ENCODE assay signal across 21 cellular contexts in the genomic region with DNA sequence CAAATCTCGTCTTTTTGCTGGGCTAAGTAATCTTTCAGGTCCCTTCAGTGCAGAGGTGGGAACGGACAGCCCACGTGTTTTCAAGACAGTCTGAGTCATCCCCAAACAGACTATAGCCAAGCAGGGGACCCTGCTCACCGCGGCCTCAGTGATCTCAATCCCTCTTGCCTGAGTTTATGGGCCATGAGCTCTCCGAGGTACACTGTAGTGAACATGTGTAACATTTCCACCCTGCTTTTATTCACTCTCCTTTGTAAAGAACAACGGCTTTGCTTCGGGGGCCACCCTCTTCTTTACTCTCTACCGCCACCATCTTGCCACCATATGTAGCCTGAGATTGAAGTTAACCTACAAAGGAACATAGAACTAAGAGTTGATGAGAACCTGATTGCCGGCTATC. TPM values are rescaled to one million over a fixed set of nuclear protein-coding genes. Genes with fewer than 3 reads are reported as not detected.
DNase-seq lines count a peak whose midpoint lies in the region; ATAC-seq, FAIRE-seq and TF ChIP-seq lines count a peak whose summit lies in the region.
"Had no signal": no experiment of that assay in that cellular context is flagged by ENCODE, and none has a peak within 500 bp of the region (broad histone marks: within the 10 kb centered on the region; RNA-seq: fewer than 3 reads in every experiment).

No MANE protein-coding gene starts in this region.

- POLR2A ChIA-PET in HepG2 (lab: Yijun Ruan, JAX), result interaction anchor here (0.9 to 1.7 kb wide), 2 partner anchors 11 to 40 kb away, joined by 3 to 5 read pairs; no protein-coding TSS in a partner anchor

- H3K4me1 Mint-ChIP-seq in natural killer cell, result peaks cover 1 to 2% of the 10 kb centered on the region in 2 donors

- H3K4me2 ChIP-seq in HepG2 (ENCODE audit: low read depth, low read length) (peak overlapping the region; percentile 56), SU-DHL-6 (ENCODE audit: low read depth, low read length, poor library complexity, severe bottlenecking) (no peak overlapping the region), mesenchymal stem cell (ENCODE audit: low read length, poor library complexity, severe bottlenecking) (no peak overlapping the region)

- H4K91ac ChIP-seq in mesenchymal stem cell (ENCODE audit: low read length), result no peak overlapping the region

- peaks cover 92% of the 10 kb centered on the region for H3K4me1 ChIP-seq in HepG2 (ENCODE audit: insufficient read depth, low read length)
- H3K4me1 ChIP-seq in right lobe of liver, result peaks cover 0 to 47% (median 16%) of the 10 kb centered on the region in 4 donors
- H3K4me1 ChIP-seq in mesenchymal stem cell (ENCODE audit: control insufficient read depth, insufficient read depth, low read depth, low read length), result peaks cover 12% of the 10 kb centered on the region
- H3K4me1 ChIP-seq in adrenal gland (replicated peaks in 1 of 2), result peaks cover 23 to 27% of the 10 kb centered on the region in 2 donors
- peaks cover 0 to 10% of the 10 kb centered on the region in 2 donors for H3K4me1 ChIP-seq in ascending aorta

- no peak overlapping the region for H3K18ac ChIP-seq in mesenchymal stem cell (ENCODE audit: low read depth in 1 of 2, low read length in 2 of 2)

- TF ChIP-seq POLR2A in HepG2 (IDR thresholded peaks at IDR 0.05; ENCODE audit: insufficient read depth in 1 of 2, low read depth in 2 of 2, low read length in 2 of 2) (no peak), right lobe of liver (IDR thresholded peaks at IDR 0.05) (no peak), adrenal gland (IDR thresholded peaks at IDR 0.05) (no peak)

- no peaks in the 10 kb centered on the region for H3K27me3 ChIP-seq in HepG2 (ENCODE audit: control insufficient read depth in 1 of 2, insufficient read depth in 2 of 2, low read length in 2 of 2)
- no peaks in the 10 kb centered on the region for H3K27me3 ChIP-seq in right lobe of liver
- H3K27me3 ChIP-seq in SU-DHL-6 (ENCODE audit: low read length), result no peaks in the 10 kb centered on the region
- no peaks in the 10 kb centered on the region for H3K27me3 ChIP-seq in mesenchymal stem cell (ENCODE audit: control insufficient read depth in 1 of 2, insufficient read depth in 1 of 2, low read length in 2 of 2)
- H3K27me3 ChIP-seq in adrenal gland, result no peaks in the 10 kb centered on the region
- no peaks in the 10 kb centered on the region for H3K27me3 ChIP-seq in ascending aorta
- H3K27me3 ChIP-seq: SJSA1 had no signal

- intact Hi-C loops in HepG2 (cut with micrococcal nuclease; ENCODE audit: unreplicated experiment), result no loop called here
- intact Hi-C loops in right lobe of liver (cut with DNase I), result no loop called here
- intact Hi-C loops in natural killer cell (cut with micrococcal nuclease), result no loop called here
- intact Hi-C loops in adrenal gland (cut with DNase I), result no loop called here
- intact Hi-C loops in ascending aorta (cut with DNase I), result no loop called here

- TF ChIP-seq CTCF in HepG2 (CRISPR knock-in tag; IDR thresholded peaks at IDR 0.05) (peak; percentile 24; the same call in 1 of the 2 replicates), right lobe of liver (IDR thresholded peaks at IDR 0.05) (no peak), SU-DHL-6 (IDR thresholded peaks at IDR 0.05; ENCODE audit: insufficient read depth, low read length, poor library complexity, severe bottlenecking) (no peak), natural killer cell (IDR thresholded peaks at IDR 0.05) (no peak), adrenal gland (IDR thresholded peaks at IDR 0.05) (no peak), ascending aorta (IDR thresholded peaks at IDR 0.05) (no peak)

- no peak overlapping the region for H3K4me3 ChIP-seq in HepG2 (replicated peaks in 1 of 3; ENCODE audit: insufficient read depth in 1 of 3, low read depth in 2 of 3, low read length in 3 of 3)
- no peak overlapping the region for H3K4me3 ChIP-seq in right lobe of liver
- H3K4me3 ChIP-seq in SU-DHL-6 (ENCODE audit: insufficient read depth, low read length, poor library complexity, severe bottlenecking), result no peak overlapping the region
- H3K4me3 ChIP-seq in mesenchymal stem cell (ENCODE audit: insufficient read depth in 1 of 2, low read depth in 1 of 2, low read length in 2 of 2), result no peak overlapping the region
- H3K4me3 ChIP-seq in adrenal gland, result no peak overlapping the region
- H3K4me3 ChIP-seq in ascending aorta, result no peak overlapping the region
- H3K4me3 ChIP-seq: SJSA1 had no signal

- no peak overlapping the region for H3K14ac ChIP-seq in mesenchymal stem cell (ENCODE audit: low read length in 2 of 2)

- no peak overlapping the region for H2AK5ac ChIP-seq in mesenchymal stem cell (ENCODE audit: low read length, severe bottlenecking)

- TF ChIP-seq EP300 in HepG2 (IDR thresholded peaks at IDR 0.05; ENCODE audit: low read depth in 2 of 2, low read length in 2 of 2) (no peak), HepG2 (CRISPR knock-in tag; IDR thresholded peaks at IDR 0.05; ENCODE audit: borderline replicate concordance) (no peak)

- H2AFZ ChIP-seq in HepG2 (ENCODE audit: low read length) (no peak overlapping the region), SU-DHL-6 (ENCODE audit: low read depth, low read length, severe bottlenecking) (peak overlapping the region; percentile 1), mesenchymal stem cell (ENCODE audit: low read depth, low read length) (no peak overlapping the region)

- no peaks in the 10 kb centered on the region for H3K79me1 ChIP-seq in mesenchymal stem cell (replicated peaks; ENCODE audit: low read length, poor library complexity, severe bottlenecking)

- H3K23ac ChIP-seq in mesenchymal stem cell (ENCODE audit: low read length in 2 of 2), result no peak overlapping the region

- H3K79me2 ChIP-seq in HepG2 (ENCODE audit: insufficient read depth, low read length), result no peaks in the 10 kb centered on the region
- no peaks in the 10 kb centered on the region for H3K79me2 ChIP-seq in SU-DHL-6 (ENCODE audit: insufficient read depth, low read length)

- H3F3A ChIP-seq in SU-DHL-6 (ENCODE audit: insufficient read depth), result no peaks in the 10 kb centered on the region

- no peak overlapping the region for H3K4me3 Mint-ChIP-seq in natural killer cell

- DNase-seq in HepG2 (ENCODE audit: low spot score) (no peak), right lobe of liver (no peak), mesenchymal stem cell (no peak), natural killer cell (no peak), SIG-M5 (lab: John Stamatoyannopoulos, UW) (no peak), adrenal gland (no peak), ascending aorta (ENCODE audit: low spot score in 2 of 2) (no peak)
- DNase-seq: C1 segment of cervical spinal cord, DMS153, Kasumi-1, NCI-H1105 treated with DMSO at 0.1 percent for 48 hours, NCI-H187 treated with DMSO at 0.1 percent for 48 hours, NCI-H2171, NCI-H774, RPMI8226 had no signal

- H2BK15ac ChIP-seq in mesenchymal stem cell (ENCODE audit: low read depth, poor library complexity, severe bottlenecking), result no peak overlapping the region

- FAIRE-seq in HepG2 (lab: Jason Lieb, UNC), result no peak
- FAIRE-seq: GM12892, GM19239 had no signal

- H3K27ac ChIP-seq in HepG2 (ENCODE audit: extremely low read length, insufficient read depth, low read length), result no peak overlapping the region
- H3K27ac ChIP-seq in right lobe of liver, result no peak overlapping the region
- H3K27ac ChIP-seq in SU-DHL-6 (ENCODE audit: low read depth, low read length), result no peak overlapping the region
- no peak overlapping the region for H3K27ac ChIP-seq in mesenchymal stem cell (ENCODE audit: low read length, poor library complexity, severe bottlenecking)
- no peak overlapping the region for H3K27ac ChIP-seq in adrenal gland
- H3K27ac ChIP-seq in ascending aorta, result no peak overlapping the region
- H3K27ac ChIP-seq: 22Rv1, SJSA1 had no signal

- no peak overlapping the region for H2BK5ac ChIP-seq in mesenchymal stem cell (ENCODE audit: low read depth, low read length, poor library complexity, severe bottlenecking)

- 29% methylated on average over 10 of the region's 10 CpGs for WGBS in HepG2 (ENCODE audit: low lambda C conversion rate)
- WGBS in right lobe of liver (ENCODE audit: insufficient coverage, low coverage, low lambda C conversion rate, missing lambda C conversion rate), result 17% methylated on average over 1 of the region's 10 CpGs
- WGBS in mesenchymal stem cell, result 65% methylated on average over 10 of the region's 10 CpGs
- 63 to 80% (median 65%) methylated on average over 10 of the region's 10 CpGs for WGBS in adrenal gland, 4 donors

- H2BK120ac ChIP-seq in mesenchymal stem cell (ENCODE audit: low read depth, low read length), result no peak overlapping the region

- H3K9ac ChIP-seq in HepG2 (ENCODE audit: insufficient read depth, low read depth, low read length) (no peak overlapping the region), SU-DHL-6 (ENCODE audit: low read length) (no peak overlapping the region), mesenchymal stem cell (ENCODE audit: low read length) (no peak overlapping the region)

- H2BK12ac ChIP-seq in mesenchymal stem cell (ENCODE audit: low read length in 2 of 2), result peak overlapping the region in 1 of 2 experiments; percentile 40

- no peaks in the 10 kb centered on the region for H3K27me3 Mint-ChIP-seq in natural killer cell (ENCODE audit: low read depth in 2 of 2)

- H4K20me1 ChIP-seq in HepG2 (ENCODE audit: insufficient read depth, low read length) (no peaks in the 10 kb centered on the region), SU-DHL-6 (ENCODE audit: low read depth, low read length) (no peaks in the 10 kb centered on the region)

- CTCF ChIA-PET in HepG2 (lab: Yijun Ruan, JAX; ENCODE audit: low intra/inter-chr PET ratio, low total read pairs), result no interaction called here

- TF ChIP-seq RAD21 in HepG2 (CRISPR knock-in tag; IDR thresholded peaks at IDR 0.05), result no peak

- in situ Hi-C loops in HepG2 (cut with HindIII; ENCODE audit: extremely low pct_ligation_motif_present, low pct_unique_long_range_greater_than_20kb), result no loop called here

- no peak overlapping the region for H3K27ac Mint-ChIP-seq in natural killer cell

- no TSS peak for BruUV-seq in HepG2 (replicated peaks; lab: Mats Ljungman, UMichigan)

- peak overlapping the region; percentile 9 for H4K8ac ChIP-seq in mesenchymal stem cell (ENCODE audit: low read length)

- no peaks in the 10 kb centered on the region for H3K36me3 Mint-ChIP-seq in natural killer cell

- ATAC-seq in HepG2 (no peak), right lobe of liver (no peak), natural killer cell (no peak)

- H3K36me3 ChIP-seq in HepG2 (replicated peaks in 1 of 2; ENCODE audit: control insufficient read depth in 1 of 2, insufficient read depth in 2 of 2, low read length in 2 of 2) (no peaks in the 10 kb centered on the region), right lobe of liver (no peaks in the 10 kb centered on the region), SU-DHL-6 (ENCODE audit: low read length) (no peaks in the 10 kb centered on the region), mesenchymal stem cell (ENCODE audit: control insufficient read depth in 1 of 2, insufficient read depth in 2 of 2, low read depth in 1 of 2, low read length in 2 of 2) (no peaks in the 10 kb centered on the region), adrenal gland (replicated peaks in 1 of 2) (no peaks in the 10 kb centered on the region), ascending aorta (no peaks in the 10 kb centered on the region)
- H3K36me3 ChIP-seq: SJSA1 had no signal

- no peaks in the 10 kb centered on the region for H3K9me3 Mint-ChIP-seq in natural killer cell

- H3K9me2 ChIP-seq in SU-DHL-6 (replicated peaks; ENCODE audit: insufficient read depth, low read length), result no peaks in the 10 kb centered on the region

- H3K9me3 ChIP-seq in HepG2 (ENCODE audit: low read length), result no peaks in the 10 kb centered on the region
- H3K9me3 ChIP-seq in right lobe of liver, result no peaks in the 10 kb centered on the region
- no peaks in the 10 kb centered on the region for H3K9me3 ChIP-seq in SU-DHL-6 (ENCODE audit: insufficient read depth, low read length)
- H3K9me3 ChIP-seq in mesenchymal stem cell (ENCODE audit: control insufficient read depth, low read length), result no peaks in the 10 kb centered on the region
- no peaks in the 10 kb centered on the region for H3K9me3 ChIP-seq in adrenal gland (replicated peaks in 1 of 3)
- no peaks in the 10 kb centered on the region for H3K9me3 ChIP-seq in ascending aorta
- H3K9me3 ChIP-seq: SJSA1 had no signal

- H3K4ac ChIP-seq in mesenchymal stem cell (ENCODE audit: low read depth in 1 of 2, low read length in 2 of 2), result no peak overlapping the region

RNA-seq across cellular contexts. Expression of gene KCTD14, which starts 11.5 kb away (rescaled TPM):
- 10.3 and 15.3 TPM in 2 replicates for total RNA-seq in HepG2 (2016; rRNA removed; fragmentation: Illumina TruSeq; extraction: Trizol)
- total RNA-seq in HepG2 (2016; cell fraction: cytosol; rRNA removed; fragmentation: Illumina TruSeq; extraction: Trizol; ENCODE audit: low read depth), result 2.4 and 3.4 TPM in 2 replicates
- total RNA-seq in HepG2 (2016; cell fraction: insoluble cytoplasmic fraction; rRNA removed; fragmentation: Illumina TruSeq; extraction: Trizol), result 9.9 and 15.5 TPM in 2 replicates
- 5.3 TPM in 2 replicates for total RNA-seq in HepG2 (2016; cell fraction: membrane; rRNA removed; fragmentation: Illumina TruSeq; extraction: Trizol)
- total RNA-seq in HepG2 (2016; cell fraction: nucleus; rRNA removed; fragmentation: Illumina TruSeq; extraction: Trizol), result 4.4 and 4.9 TPM in 2 replicates
- polyA plus RNA-seq in HepG2 (2011; rRNA removed), result 12.6 and 15.6 TPM in 2 replicates
- 13.0 and 14.4 TPM in 2 replicates for polyA plus RNA-seq in HepG2 (2011; cell fraction: cytosol; rRNA removed)
- 3.1 and 4.4 TPM in 2 replicates for polyA plus RNA-seq in HepG2 (2011; cell fraction: nucleus; rRNA removed)
- 11.1 and 12.1 TPM in 2 replicates for polyA plus RNA-seq in HepG2 (2012)
- polyA plus RNA-seq in HepG2 (2016; cell fraction: cytosol; fragmentation: Illumina TruSeq; extraction: Trizol; ENCODE audit: low read depth), result 2.7 and 2.8 TPM in 2 replicates
- 25.7 and 26.4 TPM in 2 replicates for polyA plus RNA-seq in HepG2 (2016; cell fraction: insoluble cytoplasmic fraction; fragmentation: Illumina TruSeq; extraction: Trizol; ENCODE audit: low read depth)
- 5.3 and 5.6 TPM in 2 replicates for polyA plus RNA-seq in HepG2 (2016; cell fraction: membrane; fragmentation: Illumina TruSeq; extraction: Trizol; ENCODE audit: low read depth)
- polyA plus RNA-seq in HepG2 (2016; cell fraction: nucleus; fragmentation: Illumina TruSeq; extraction: Trizol; ENCODE audit: insufficient read depth, low read depth), result 6.9 and 9.0 TPM in 2 replicates
- 0.12 and 17.7 TPM in 2 replicates for polyA minus RNA-seq in HepG2 (2011; rRNA and poly(A)+ RNA removed; ENCODE audit: low replicate concordance)
- 7.1 and 7.4 TPM in 2 replicates for polyA minus RNA-seq in HepG2 (2011; cell fraction: cytosol; rRNA and poly(A)+ RNA removed)
- polyA minus RNA-seq in HepG2 (2011; cell fraction: nucleus; rRNA and poly(A)+ RNA removed), result 2.3 and 5.1 TPM in 2 replicates
- 10 to 100 TPM in 1 of 6 experiments, 1 to 10 TPM in 5; 4.8 to 12.1 (median 6.3) TPM for total RNA-seq in right lobe of liver
- polyA plus RNA-seq in mesenchymal stem cell (2013, experiment 1 of 2), result 2.1 TPM
- 2.0 TPM for polyA plus RNA-seq in mesenchymal stem cell (2013, experiment 2 of 2)
- total RNA-seq in natural killer cell, result under 1 TPM in 2 of 3 donors, not detected in 1; 0.28 to 0.32 TPM
- 10 to 100 TPM; 12.7 to 67.0 (median 30.6) TPM for total RNA-seq in adrenal gland
- polyA plus RNA-seq in adrenal gland, result 10 to 100 TPM in 2 of 3 donors, 1 to 10 TPM in 1; 9.5 to 84.7 (median 19.6) TPM
- total RNA-seq in ascending aorta, result 0.96 TPM

RNA-seq across cellular contexts. Expression of gene THRSP, which starts 29.0 kb away (rescaled TPM):
- 0.13 TPM in 1 of 2 replicates, not detected in the other for total RNA-seq in HepG2 (2016; rRNA removed; fragmentation: Illumina TruSeq; extraction: Trizol)
- total RNA-seq in HepG2 (2016; cell fraction: cytosol; rRNA removed; fragmentation: Illumina TruSeq; extraction: Trizol; ENCODE audit: low read depth), result not detected in 2 replicates
- total RNA-seq in HepG2 (2016; cell fraction: insoluble cytoplasmic fraction; rRNA removed; fragmentation: Illumina TruSeq; extraction: Trizol), result not detected in 2 replicates
- not detected in 2 replicates for total RNA-seq in HepG2 (2016; cell fraction: membrane; rRNA removed; fragmentation: Illumina TruSeq; extraction: Trizol)
- total RNA-seq in HepG2 (2016; cell fraction: nucleus; rRNA removed; fragmentation: Illumina TruSeq; extraction: Trizol), result 0.34 TPM in 1 of 2 replicates, not detected in the other
- 0.48 and 0.58 TPM in 2 replicates for polyA plus RNA-seq in HepG2 (2011; rRNA removed)
- 0.35 and 0.43 TPM in 2 replicates for polyA plus RNA-seq in HepG2 (2011; cell fraction: cytosol; rRNA removed)
- 0.61 and 0.71 TPM in 2 replicates for polyA plus RNA-seq in HepG2 (2011; cell fraction: nucleus; rRNA removed)
- polyA plus RNA-seq in HepG2 (2012), result 0.13 and 0.20 TPM in 2 replicates
- polyA plus RNA-seq in HepG2 (2016; cell fraction: cytosol; fragmentation: Illumina TruSeq; extraction: Trizol; ENCODE audit: low read depth), result not detected in 2 replicates
- not detected in 2 replicates for polyA plus RNA-seq in HepG2 (2016; cell fraction: insoluble cytoplasmic fraction; fragmentation: Illumina TruSeq; extraction: Trizol; ENCODE audit: low read depth)
- not detected in 2 replicates for polyA plus RNA-seq in HepG2 (2016; cell fraction: membrane; fragmentation: Illumina TruSeq; extraction: Trizol; ENCODE audit: low read depth)
- 0.41 TPM in 1 of 2 replicates, not detected in the other for polyA plus RNA-seq in HepG2 (2016; cell fraction: nucleus; fragmentation: Illumina TruSeq; extraction: Trizol; ENCODE audit: insufficient read depth, low read depth)
- 0.86 TPM in 1 of 2 replicates, not detected in the other for polyA minus RNA-seq in HepG2 (2011; rRNA and poly(A)+ RNA removed; ENCODE audit: low replicate concordance)
- polyA minus RNA-seq in HepG2 (2011; cell fraction: cytosol; rRNA and poly(A)+ RNA removed), result not detected in 2 replicates
- 0.64 TPM in 1 of 2 replicates, not detected in the other for polyA minus RNA-seq in HepG2 (2011; cell fraction: nucleus; rRNA and poly(A)+ RNA removed)
- total RNA-seq in right lobe of liver, result 10 to 100 TPM in 4 of 6 experiments, 1 to 10 TPM in 2; 3.0 to 92.0 (median 40.1) TPM
- not detected for polyA plus RNA-seq in mesenchymal stem cell (2013, experiment 1 of 2)
- not detected for polyA plus RNA-seq in mesenchymal stem cell (2013, experiment 2 of 2)
- total RNA-seq in natural killer cell, result not detected
- 10 to 100 TPM in 1 of 8 donors, 1 to 10 TPM in 3, under 1 TPM in 3, not detected in 1; 0.28 to 16.6 (median 1.3) TPM for total RNA-seq in adrenal gland
- 10 to 100 TPM in 1 of 3 donors, 1 to 10 TPM in 1, under 1 TPM in 1; 0.77 to 64.5 (median 4.2) TPM for polyA plus RNA-seq in adrenal gland
- total RNA-seq in ascending aorta, result not detected
- total RNA-seq: NCI-H460, SJSA1 had no signal

RNA-seq across cellular contexts. Expression of gene INTS4, which starts 40.2 kb away (rescaled TPM):
- total RNA-seq in HepG2 (2016; rRNA removed; fragmentation: Illumina TruSeq; extraction: Trizol) (29.6 and 37.3 TPM in 2 replicates), right lobe of liver (10 to 100 TPM in 5 of 6 experiments, 1 to 10 TPM in 1; 8.3 to 19.0 (median 14.7) TPM), natural killer cell (10 to 100 TPM; 65.2 to 97.8 (median 67.5) TPM), adrenal gland (10 to 100 TPM; 17.8 to 47.8 (median 38.3) TPM), ascending aorta (10.7 TPM)
- total RNA-seq in HepG2 (2016; cell fraction: cytosol; rRNA removed; fragmentation: Illumina TruSeq; extraction: Trizol; ENCODE audit: low read depth), result 12.4 and 14.5 TPM in 2 replicates
- total RNA-seq in HepG2 (2016; cell fraction: insoluble cytoplasmic fraction; rRNA removed; fragmentation: Illumina TruSeq; extraction: Trizol), result 28.8 and 36.9 TPM in 2 replicates
- total RNA-seq in HepG2 (2016; cell fraction: membrane; rRNA removed; fragmentation: Illumina TruSeq; extraction: Trizol), result 13.1 and 13.5 TPM in 2 replicates
- total RNA-seq in HepG2 (2016; cell fraction: nucleus; rRNA removed; fragmentation: Illumina TruSeq; extraction: Trizol), result 65.1 and 74.2 TPM in 2 replicates
- polyA plus RNA-seq in HepG2 (2011; rRNA removed) (44.8 and 59.2 TPM in 2 replicates), adrenal gland (10 to 100 TPM; 34.4 to 37.3 (median 36.5) TPM)
- polyA plus RNA-seq in HepG2 (2011; cell fraction: cytosol; rRNA removed), result 16.4 and 18.0 TPM in 2 replicates
- 207 and 223 TPM in 2 replicates for polyA plus RNA-seq in HepG2 (2011; cell fraction: nucleus; rRNA removed)
- 30.9 and 34.6 TPM in 2 replicates for polyA plus RNA-seq in HepG2 (2012)
- 3.4 and 4.4 TPM in 2 replicates for polyA plus RNA-seq in HepG2 (2016; cell fraction: cytosol; fragmentation: Illumina TruSeq; extraction: Trizol; ENCODE audit: low read depth)
- polyA plus RNA-seq in HepG2 (2016; cell fraction: insoluble cytoplasmic fraction; fragmentation: Illumina TruSeq; extraction: Trizol; ENCODE audit: low read depth), result 22.6 and 23.3 TPM in 2 replicates
- 6.8 and 9.1 TPM in 2 replicates for polyA plus RNA-seq in HepG2 (2016; cell fraction: membrane; fragmentation: Illumina TruSeq; extraction: Trizol; ENCODE audit: low read depth)
- 89.0 and 91.6 TPM in 2 replicates for polyA plus RNA-seq in HepG2 (2016; cell fraction: nucleus; fragmentation: Illumina TruSeq; extraction: Trizol; ENCODE audit: insufficient read depth, low read depth)
- 45.8 and 61.7 TPM in 2 replicates for polyA minus RNA-seq in HepG2 (2011; rRNA and poly(A)+ RNA removed; ENCODE audit: low replicate concordance)
- 11.3 and 15.3 TPM in 2 replicates for polyA minus RNA-seq in HepG2 (2011; cell fraction: cytosol; rRNA and poly(A)+ RNA removed)
- polyA minus RNA-seq in HepG2 (2011; cell fraction: nucleus; rRNA and poly(A)+ RNA removed), result 176 and 212 TPM in 2 replicates
- polyA plus RNA-seq in mesenchymal stem cell (2013, experiment 1 of 2), result 15.8 TPM
- 15.7 TPM for polyA plus RNA-seq in mesenchymal stem cell (2013, experiment 2 of 2)

RNA-seq across cellular contexts. Expression of gene NDUFC2, which starts 45.0 kb away (rescaled TPM):
- total RNA-seq in HepG2 (2016; rRNA removed; fragmentation: Illumina TruSeq; extraction: Trizol) (312 and 363 TPM in 2 replicates), right lobe of liver (100 to 1,000 TPM; 105 to 265 (median 183) TPM), natural killer cell (10 to 100 TPM; 51.8 to 75.4 (median 60.2) TPM), adrenal gland (100 to 1,000 TPM; 259 to 437 (median 369) TPM), ascending aorta (112 TPM)
- total RNA-seq in HepG2 (2016; cell fraction: cytosol; rRNA removed; fragmentation: Illumina TruSeq; extraction: Trizol; ENCODE audit: low read depth), result 93.1 and 138 TPM in 2 replicates
- 330 and 377 TPM in 2 replicates for total RNA-seq in HepG2 (2016; cell fraction: insoluble cytoplasmic fraction; rRNA removed; fragmentation: Illumina TruSeq; extraction: Trizol)
- total RNA-seq in HepG2 (2016; cell fraction: membrane; rRNA removed; fragmentation: Illumina TruSeq; extraction: Trizol), result 90.9 and 140 TPM in 2 replicates
- 278 and 315 TPM in 2 replicates for total RNA-seq in HepG2 (2016; cell fraction: nucleus; rRNA removed; fragmentation: Illumina TruSeq; extraction: Trizol)
- polyA plus RNA-seq in HepG2 (2011; rRNA removed) (220 and 256 TPM in 2 replicates), adrenal gland (100 to 1,000 TPM in 2 of 3 donors, 10 to 100 TPM in 1; 75.4 to 200 (median 139) TPM)
- 307 and 524 TPM in 2 replicates for polyA plus RNA-seq in HepG2 (2011; cell fraction: cytosol; rRNA removed)
- polyA plus RNA-seq in HepG2 (2011; cell fraction: nucleus; rRNA removed), result 91.7 and 102 TPM in 2 replicates
- polyA plus RNA-seq in HepG2 (2012), result 411 and 581 TPM in 2 replicates
- 163 and 221 TPM in 2 replicates for polyA plus RNA-seq in HepG2 (2016; cell fraction: cytosol; fragmentation: Illumina TruSeq; extraction: Trizol; ENCODE audit: low read depth)
- 491 and 517 TPM in 2 replicates for polyA plus RNA-seq in HepG2 (2016; cell fraction: insoluble cytoplasmic fraction; fragmentation: Illumina TruSeq; extraction: Trizol; ENCODE audit: low read depth)
- 170 and 204 TPM in 2 replicates for polyA plus RNA-seq in HepG2 (2016; cell fraction: membrane; fragmentation: Illumina TruSeq; extraction: Trizol; ENCODE audit: low read depth)
- polyA plus RNA-seq in HepG2 (2016; cell fraction: nucleus; fragmentation: Illumina TruSeq; extraction: Trizol; ENCODE audit: insufficient read depth, low read depth), result 572 and 587 TPM in 2 replicates
- 103 and 165 TPM in 2 replicates for polyA minus RNA-seq in HepG2 (2011; rRNA and poly(A)+ RNA removed; ENCODE audit: low replicate concordance)
- polyA minus RNA-seq in HepG2 (2011; cell fraction: cytosol; rRNA and poly(A)+ RNA removed), result 108 and 131 TPM in 2 replicates
- polyA minus RNA-seq in HepG2 (2011; cell fraction: nucleus; rRNA and poly(A)+ RNA removed), result 63.0 and 77.8 TPM in 2 replicates
- 291 TPM for polyA plus RNA-seq in mesenchymal stem cell (2013, experiment 1 of 2)
- polyA plus RNA-seq in mesenchymal stem cell (2013, experiment 2 of 2), result 297 TPM
